Comparison of ENCODE assay signal across 1 cellular context in the genomic region with DNA sequence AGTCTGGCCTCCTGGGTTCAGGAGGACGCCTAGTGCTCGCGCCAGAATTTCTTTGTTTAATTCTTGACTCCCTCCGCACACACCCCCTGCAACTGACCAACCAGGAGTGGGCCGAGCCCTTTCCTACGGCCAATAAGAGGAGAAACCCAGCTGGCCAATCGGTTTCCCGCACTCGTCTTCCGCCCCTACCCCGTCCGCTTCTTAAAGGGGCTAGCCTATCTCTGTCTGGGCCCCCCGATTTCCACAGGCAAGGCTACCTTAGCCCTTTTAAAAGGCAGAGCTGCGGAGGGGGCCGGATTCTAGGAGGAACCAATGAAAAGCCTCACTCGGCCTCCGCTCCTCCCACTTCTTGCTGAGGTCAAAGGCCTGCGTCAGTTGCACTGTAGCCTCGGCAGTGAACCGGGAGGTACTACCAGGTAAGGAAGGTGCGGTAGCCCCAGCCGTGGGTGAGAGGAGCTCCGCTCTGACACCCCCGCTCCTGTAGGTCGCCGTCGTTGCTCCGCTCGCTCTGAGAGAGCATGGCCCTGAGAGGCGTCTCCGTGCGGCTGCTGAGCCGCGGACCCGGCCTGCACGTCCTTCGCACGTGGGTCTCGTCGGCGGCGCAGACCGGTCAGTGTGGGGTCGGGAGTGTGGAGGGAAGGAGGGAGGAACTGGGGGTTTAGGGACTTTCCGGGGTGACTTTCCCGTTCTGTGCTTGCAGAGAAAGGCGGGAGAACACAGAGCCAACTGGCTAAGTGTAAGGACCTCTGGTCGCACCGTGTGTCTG.
A peak's percentile ranks its signal among the peaks of the same experiment; 100 is the strongest.
TF ChIP-seq lines count a peak whose summit lies in the region.

A gene (plus strand): TSS at position 374 of the 766 bp plus-strand sequence. CDS start 145 bp downstream, at position 519.

TF ChIP-seq in HepG2, 621 proteins besides CTCF, POLR2A, EP300 and RAD21 (continued from another document and continues in another):
- TF ChIP-seq ATF1 (CRISPR knock-in tag; IDR thresholded peaks at IDR 0.05) (peak; percentile 96), ASH2L (IDR thresholded peaks at IDR 0.05; ENCODE audit: insufficient read length, low read depth, low read length) (peak; percentile 78), CREM (IDR thresholded peaks at IDR 0.05) (peak; percentile 96), CREM (CRISPR knock-in tag; IDR thresholded peaks at IDR 0.05) (0 out of 2 replicates have a peak, but pooled peaks have one; percentile 24), ZNF781 (CRISPR knock-in tag; IDR thresholded peaks at IDR 0.05; ENCODE audit: borderline replicate concordance, not compliant biosample characterization) (peak; percentile 41), SOX6 (IDR thresholded peaks at IDR 0.05) (no peak), SOX6 (CRISPR knock-in tag; IDR thresholded peaks at IDR 0.05) (peak; percentile 63), ARNTL (CRISPR knock-in tag; IDR thresholded peaks at IDR 0.05) (peak; percentile 41; the same call in 1 of the 2 replicates), SP1 (IDR thresholded peaks at IDR 0.05) (no peak), SP1 (CRISPR knock-in tag; IDR thresholded peaks at IDR 0.05) (peak; percentile 94), ZNF160 (CRISPR knock-in tag; IDR thresholded peaks at IDR 0.05) (0 out of 2 replicates have a peak, but pooled peaks have one; percentile 33), ZNF12 (CRISPR knock-in tag; IDR thresholded peaks at IDR 0.05) (0 out of 2 replicates have a peak, but pooled peaks have one; percentile 41), SIN3A (IDR thresholded peaks at IDR 0.05; ENCODE audit: borderline replicate concordance, low read depth, low read length) (peak; percentile 76), TAF1 (CRISPR knock-in tag; IDR thresholded peaks at IDR 0.05) (peak; percentile 85), XRCC5 (optimal IDR thresholded peaks at IDR 0.05; ENCODE audit: low read length) (peak; percentile 80), ZBTB20 (CRISPR knock-in tag; IDR thresholded peaks at IDR 0.05; ENCODE audit: borderline replicate concordance, low read depth) (no peak), SP5 (CRISPR knock-in tag; IDR thresholded peaks at IDR 0.05; ENCODE audit: borderline replicate concordance, low read depth) (peak; percentile 60; the same call in 1 of the 2 replicates), JDP2 (CRISPR knock-in tag; IDR thresholded peaks at IDR 0.05; ENCODE audit: borderline replicate concordance) (no peak)
- TF ChIP-seq, protein P1, sequence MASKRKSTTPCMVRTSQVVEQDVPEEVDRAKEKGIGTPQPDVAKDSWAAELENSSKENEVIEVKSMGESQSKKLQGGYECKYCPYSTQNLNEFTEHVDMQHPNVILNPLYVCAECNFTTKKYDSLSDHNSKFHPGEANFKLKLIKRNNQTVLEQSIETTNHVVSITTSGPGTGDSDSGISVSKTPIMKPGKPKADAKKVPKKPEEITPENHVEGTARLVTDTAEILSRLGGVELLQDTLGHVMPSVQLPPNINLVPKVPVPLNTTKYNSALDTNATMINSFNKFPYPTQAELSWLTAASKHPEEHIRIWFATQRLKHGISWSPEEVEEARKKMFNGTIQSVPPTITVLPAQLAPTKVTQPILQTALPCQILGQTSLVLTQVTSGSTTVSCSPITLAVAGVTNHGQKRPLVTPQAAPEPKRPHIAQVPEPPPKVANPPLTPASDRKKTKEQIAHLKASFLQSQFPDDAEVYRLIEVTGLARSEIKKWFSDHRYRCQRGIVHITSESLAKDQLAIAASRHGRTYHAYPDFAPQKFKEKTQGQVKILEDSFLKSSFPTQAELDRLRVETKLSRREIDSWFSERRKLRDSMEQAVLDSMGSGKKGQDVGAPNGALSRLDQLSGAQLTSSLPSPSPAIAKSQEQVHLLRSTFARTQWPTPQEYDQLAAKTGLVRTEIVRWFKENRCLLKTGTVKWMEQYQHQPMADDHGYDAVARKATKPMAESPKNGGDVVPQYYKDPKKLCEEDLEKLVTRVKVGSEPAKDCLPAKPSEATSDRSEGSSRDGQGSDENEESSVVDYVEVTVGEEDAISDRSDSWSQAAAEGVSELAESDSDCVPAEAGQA (IDR thresholded peaks at IDR 0.05; ENCODE audit: low read depth): peak; percentile 35; the same call in 1 of the 2 replicates
- TF ChIP-seq, protein P1 (CRISPR knock-in tag; IDR thresholded peaks at IDR 0.05; ENCODE audit: borderline replicate concordance): no peak
- TF ChIP-seq, protein P2, sequence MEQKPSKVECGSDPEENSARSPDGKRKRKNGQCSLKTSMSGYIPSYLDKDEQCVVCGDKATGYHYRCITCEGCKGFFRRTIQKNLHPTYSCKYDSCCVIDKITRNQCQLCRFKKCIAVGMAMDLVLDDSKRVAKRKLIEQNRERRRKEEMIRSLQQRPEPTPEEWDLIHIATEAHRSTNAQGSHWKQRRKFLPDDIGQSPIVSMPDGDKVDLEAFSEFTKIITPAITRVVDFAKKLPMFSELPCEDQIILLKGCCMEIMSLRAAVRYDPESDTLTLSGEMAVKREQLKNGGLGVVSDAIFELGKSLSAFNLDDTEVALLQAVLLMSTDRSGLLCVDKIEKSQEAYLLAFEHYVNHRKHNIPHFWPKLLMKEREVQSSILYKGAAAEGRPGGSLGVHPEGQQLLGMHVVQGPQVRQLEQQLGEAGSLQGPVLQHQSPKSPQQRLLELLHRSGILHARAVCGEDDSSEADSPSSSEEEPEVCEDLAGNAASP (CRISPR knock-in tag; IDR thresholded peaks at IDR 0.05; ENCODE audit: borderline replicate concordance): no peak; the same call in 1 of the 2 replicates
- TF ChIP-seq, protein P3, sequence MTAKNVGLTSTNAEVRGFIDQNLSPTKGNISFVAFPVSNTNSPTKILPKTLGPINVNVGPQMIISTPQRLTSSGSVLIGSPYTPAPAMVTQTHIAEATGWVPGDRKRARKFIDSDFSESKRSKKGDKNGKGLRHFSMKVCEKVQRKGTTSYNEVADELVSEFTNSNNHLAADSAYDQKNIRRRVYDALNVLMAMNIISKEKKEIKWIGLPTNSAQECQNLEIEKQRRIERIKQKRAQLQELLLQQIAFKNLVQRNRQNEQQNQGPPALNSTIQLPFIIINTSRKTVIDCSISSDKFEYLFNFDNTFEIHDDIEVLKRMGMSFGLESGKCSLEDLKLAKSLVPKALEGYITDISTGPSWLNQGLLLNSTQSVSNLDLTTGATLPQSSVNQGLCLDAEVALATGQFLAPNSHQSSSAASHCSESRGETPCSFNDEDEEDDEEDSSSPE (CRISPR knock-in tag; IDR thresholded peaks at IDR 0.05): peak; percentile 40; the same call in 1 of the 2 replicates
- TF ChIP-seq, protein P4, sequence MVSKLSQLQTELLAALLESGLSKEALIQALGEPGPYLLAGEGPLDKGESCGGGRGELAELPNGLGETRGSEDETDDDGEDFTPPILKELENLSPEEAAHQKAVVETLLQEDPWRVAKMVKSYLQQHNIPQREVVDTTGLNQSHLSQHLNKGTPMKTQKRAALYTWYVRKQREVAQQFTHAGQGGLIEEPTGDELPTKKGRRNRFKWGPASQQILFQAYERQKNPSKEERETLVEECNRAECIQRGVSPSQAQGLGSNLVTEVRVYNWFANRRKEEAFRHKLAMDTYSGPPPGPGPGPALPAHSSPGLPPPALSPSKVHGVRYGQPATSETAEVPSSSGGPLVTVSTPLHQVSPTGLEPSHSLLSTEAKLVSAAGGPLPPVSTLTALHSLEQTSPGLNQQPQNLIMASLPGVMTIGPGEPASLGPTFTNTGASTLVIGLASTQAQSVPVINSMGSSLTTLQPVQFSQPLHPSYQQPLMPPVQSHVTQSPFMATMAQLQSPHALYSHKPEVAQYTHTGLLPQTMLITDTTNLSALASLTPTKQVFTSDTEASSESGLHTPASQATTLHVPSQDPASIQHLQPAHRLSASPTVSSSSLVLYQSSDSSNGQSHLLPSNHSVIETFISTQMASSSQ (IDR thresholded peaks at IDR 0.05; ENCODE audit: low read depth): 0 out of 2 replicates have a peak, but pooled peaks have one; percentile 14
- TF ChIP-seq, protein P4 (CRISPR knock-in tag; IDR thresholded peaks at IDR 0.05; ENCODE audit: borderline replicate concordance): peak; percentile 50; the same call in 1 of the 2 replicates
- TF ChIP-seq, protein P5, sequence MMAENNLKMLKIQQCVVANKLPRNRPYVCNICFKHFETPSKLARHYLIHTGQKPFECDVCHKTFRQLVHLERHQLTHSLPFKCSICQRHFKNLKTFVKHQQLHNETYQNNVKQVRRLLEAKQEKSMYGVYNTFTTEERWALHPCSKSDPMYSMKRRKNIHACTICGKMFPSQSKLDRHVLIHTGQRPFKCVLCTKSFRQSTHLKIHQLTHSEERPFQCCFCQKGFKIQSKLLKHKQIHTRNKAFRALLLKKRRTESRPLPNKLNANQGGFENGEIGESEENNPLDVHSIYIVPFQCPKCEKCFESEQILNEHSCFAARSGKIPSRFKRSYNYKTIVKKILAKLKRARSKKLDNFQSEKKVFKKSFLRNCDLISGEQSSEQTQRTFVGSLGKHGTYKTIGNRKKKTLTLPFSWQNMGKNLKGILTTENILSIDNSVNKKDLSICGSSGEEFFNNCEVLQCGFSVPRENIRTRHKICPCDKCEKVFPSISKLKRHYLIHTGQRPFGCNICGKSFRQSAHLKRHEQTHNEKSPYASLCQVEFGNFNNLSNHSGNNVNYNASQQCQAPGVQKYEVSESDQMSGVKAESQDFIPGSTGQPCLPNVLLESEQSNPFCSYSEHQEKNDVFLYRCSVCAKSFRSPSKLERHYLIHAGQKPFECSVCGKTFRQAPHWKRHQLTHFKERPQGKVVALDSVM (CRISPR knock-in tag; IDR thresholded peaks at IDR 0.05): peak; percentile 34; the same call in 1 of the 2 replicates
- TF ChIP-seq, protein P6, sequence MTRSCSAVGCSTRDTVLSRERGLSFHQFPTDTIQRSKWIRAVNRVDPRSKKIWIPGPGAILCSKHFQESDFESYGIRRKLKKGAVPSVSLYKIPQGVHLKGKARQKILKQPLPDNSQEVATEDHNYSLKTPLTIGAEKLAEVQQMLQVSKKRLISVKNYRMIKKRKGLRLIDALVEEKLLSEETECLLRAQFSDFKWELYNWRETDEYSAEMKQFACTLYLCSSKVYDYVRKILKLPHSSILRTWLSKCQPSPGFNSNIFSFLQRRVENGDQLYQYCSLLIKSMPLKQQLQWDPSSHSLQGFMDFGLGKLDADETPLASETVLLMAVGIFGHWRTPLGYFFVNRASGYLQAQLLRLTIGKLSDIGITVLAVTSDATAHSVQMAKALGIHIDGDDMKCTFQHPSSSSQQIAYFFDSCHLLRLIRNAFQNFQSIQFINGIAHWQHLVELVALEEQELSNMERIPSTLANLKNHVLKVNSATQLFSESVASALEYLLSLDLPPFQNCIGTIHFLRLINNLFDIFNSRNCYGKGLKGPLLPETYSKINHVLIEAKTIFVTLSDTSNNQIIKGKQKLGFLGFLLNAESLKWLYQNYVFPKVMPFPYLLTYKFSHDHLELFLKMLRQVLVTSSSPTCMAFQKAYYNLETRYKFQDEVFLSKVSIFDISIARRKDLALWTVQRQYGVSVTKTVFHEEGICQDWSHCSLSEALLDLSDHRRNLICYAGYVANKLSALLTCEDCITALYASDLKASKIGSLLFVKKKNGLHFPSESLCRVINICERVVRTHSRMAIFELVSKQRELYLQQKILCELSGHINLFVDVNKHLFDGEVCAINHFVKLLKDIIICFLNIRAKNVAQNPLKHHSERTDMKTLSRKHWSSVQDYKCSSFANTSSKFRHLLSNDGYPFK (CRISPR knock-in tag; IDR thresholded peaks at IDR 0.05; ENCODE audit: borderline replicate concordance): peak; percentile 89; the same call in 1 of the 2 replicates
- TF ChIP-seq, protein P7, sequence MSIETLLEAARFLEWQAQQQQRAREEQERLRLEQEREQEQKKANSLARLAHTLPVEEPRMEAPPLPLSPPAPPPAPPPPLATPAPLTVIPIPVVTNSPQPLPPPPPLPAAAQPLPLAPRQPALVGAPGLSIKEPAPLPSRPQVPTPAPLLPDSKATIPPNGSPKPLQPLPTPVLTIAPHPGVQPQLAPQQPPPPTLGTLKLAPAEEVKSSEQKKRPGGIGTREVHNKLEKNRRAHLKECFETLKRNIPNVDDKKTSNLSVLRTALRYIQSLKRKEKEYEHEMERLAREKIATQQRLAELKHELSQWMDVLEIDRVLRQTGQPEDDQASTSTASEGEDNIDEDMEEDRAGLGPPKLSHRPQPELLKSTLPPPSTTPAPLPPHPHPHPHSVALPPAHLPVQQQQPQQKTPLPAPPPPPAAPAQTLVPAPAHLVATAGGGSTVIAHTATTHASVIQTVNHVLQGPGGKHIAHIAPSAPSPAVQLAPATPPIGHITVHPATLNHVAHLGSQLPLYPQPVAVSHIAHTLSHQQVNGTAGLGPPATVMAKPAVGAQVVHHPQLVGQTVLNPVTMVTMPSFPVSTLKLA (IDR thresholded peaks at IDR 0.05): peak; percentile 20; the same call in 1 of the 2 replicates
- TF ChIP-seq, protein P8, sequence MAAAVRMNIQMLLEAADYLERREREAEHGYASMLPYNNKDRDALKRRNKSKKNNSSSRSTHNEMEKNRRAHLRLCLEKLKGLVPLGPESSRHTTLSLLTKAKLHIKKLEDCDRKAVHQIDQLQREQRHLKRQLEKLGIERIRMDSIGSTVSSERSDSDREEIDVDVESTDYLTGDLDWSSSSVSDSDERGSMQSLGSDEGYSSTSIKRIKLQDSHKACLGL (CRISPR knock-in tag; IDR thresholded peaks at IDR 0.05): peak; percentile 97; the same call in 1 of the 2 replicates
- TF ChIP-seq, protein P9, sequence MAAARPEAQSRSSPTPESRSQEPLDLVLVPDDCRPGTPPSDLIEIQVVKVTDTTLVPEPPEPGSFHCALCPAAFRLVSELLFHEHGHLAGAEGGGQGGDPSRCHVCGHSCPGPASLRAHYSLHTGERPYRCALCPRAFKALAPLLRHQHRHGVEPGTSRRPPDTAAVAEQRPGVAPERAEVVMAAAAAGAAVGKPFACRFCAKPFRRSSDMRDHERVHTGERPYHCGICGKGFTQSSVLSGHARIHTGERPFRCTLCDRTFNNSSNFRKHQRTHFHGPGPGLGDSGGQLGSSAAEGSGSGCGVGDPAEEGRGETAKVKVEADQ (CRISPR knock-in tag; IDR thresholded peaks at IDR 0.05; ENCODE audit: borderline replicate concordance): peak; percentile 54; the same call in 1 of the 2 replicates
